ENCODE assay signal across 1 cellular context in genomic region chr13:102394158-102395053, GRCh38.
TF ChIP-seq lines count a peak whose summit lies in the region.

No MANE protein-coding gene starts in this region.

TF ChIP-seq in HEK293, 187 proteins besides CTCF, POLR2A, EP300 and RAD21 (continued from another document):
- TF ChIP-seq ZNF639 (tag by site-specific recombination; IDR thresholded peaks at IDR 0.05) (no peak), REPIN1 (tag by site-specific recombination; IDR thresholded peaks at IDR 0.05; ENCODE audit: low read depth) (no peak), FEZF1 (tag by site-specific recombination; IDR thresholded peaks at IDR 0.05) (no peak), ZNF24 (tag by site-specific recombination; IDR thresholded peaks at IDR 0.05) (0 out of 2 replicates have a peak, but pooled peaks have one; percentile 32), ZNF621 (tag by site-specific recombination; IDR thresholded peaks at IDR 0.05) (no peak), TRIM28 (IDR thresholded peaks at IDR 0.05; ENCODE audit: borderline replicate concordance, low read length) (no peak), ZBTB26 (tag by site-specific recombination; optimal IDR thresholded peaks at IDR 0.05) (peak; percentile 38), ZFP41 (tag by site-specific recombination; IDR thresholded peaks at IDR 0.05; ENCODE audit: borderline replicate concordance) (no peak), EGR2 (tag by site-specific recombination; IDR thresholded peaks at IDR 0.05; ENCODE audit: low read depth) (no peak), ZNF776 (tag by site-specific recombination; IDR thresholded peaks at IDR 0.05; ENCODE audit: borderline replicate concordance) (no peak), YY1 (tag by site-specific recombination; IDR thresholded peaks at IDR 0.05) (peak; percentile 47; the same call in 1 of the 2 replicates), ZNF626 (tag by site-specific recombination; IDR thresholded peaks at IDR 0.05) (no peak), SCRT1 (tag by site-specific recombination; IDR thresholded peaks at IDR 0.05; ENCODE audit: borderline replicate concordance) (peak; percentile 41; the same call in 1 of the 2 replicates), ZNF629 (tag by site-specific recombination; IDR thresholded peaks at IDR 0.05) (no peak), ZNF704 (tag by site-specific recombination; IDR thresholded peaks at IDR 0.05) (no peak), ZNF112 (tag by site-specific recombination; IDR thresholded peaks at IDR 0.05) (no peak), SETDB1 (IDR thresholded peaks at IDR 0.05; ENCODE audit: insufficient read length, low read length) (no peak), ZNF433 (tag by site-specific recombination; IDR thresholded peaks at IDR 0.05; ENCODE audit: low read depth) (no peak), ZIC2 (tag by site-specific recombination; IDR thresholded peaks at IDR 0.05) (0 out of 2 replicates have a peak, but pooled peaks have one; percentile 30), ZNF423 (tag by site-specific recombination; IDR thresholded peaks at IDR 0.05) (0 out of 2 replicates have a peak, but pooled peaks have one; percentile 19), PRDM10 (tag by site-specific recombination; IDR thresholded peaks at IDR 0.05) (no peak), MYNN (tag by site-specific recombination; IDR thresholded peaks at IDR 0.05; ENCODE audit: borderline replicate concordance) (no peak), ZNF791 (tag by site-specific recombination; IDR thresholded peaks at IDR 0.05) (no peak), PRDM4 (tag by site-specific recombination; IDR thresholded peaks at IDR 0.05) (no peak), ZNF10 (tag by site-specific recombination; IDR thresholded peaks at IDR 0.05) (no peak), ZNF600 (tag by site-specific recombination; IDR thresholded peaks at IDR 0.05) (no peak), ZNF335 (tag by site-specific recombination; conservative IDR thresholded peaks at IDR 0.05) (peak; percentile 83), ZNF76 (tag by site-specific recombination; IDR thresholded peaks at IDR 0.05; ENCODE audit: borderline replicate concordance, low read depth) (peak; percentile 55; the same call in 1 of the 2 replicates), ZBTB8A (tag by site-specific recombination; IDR thresholded peaks at IDR 0.05) (no peak), KLF10 (tag by site-specific recombination; IDR thresholded peaks at IDR 0.05) (no peak), ZNF792 (tag by site-specific recombination; IDR thresholded peaks at IDR 0.05) (no peak), BCL11B (tag by site-specific recombination; IDR thresholded peaks at IDR 0.05; ENCODE audit: low read depth) (no peak), ZNF37A (tag by site-specific recombination; IDR thresholded peaks at IDR 0.05) (no peak), ZBTB20 (tag by site-specific recombination; IDR thresholded peaks at IDR 0.05) (peak; percentile 18; the same call in 1 of the 2 replicates), ZNF184 (tag by site-specific recombination; IDR thresholded peaks at IDR 0.05) (no peak), KLF1 (tag by site-specific recombination; IDR thresholded peaks at IDR 0.05) (no peak), SCRT2 (tag by site-specific recombination; IDR thresholded peaks at IDR 0.05) (peak; percentile 100), ZBTB49 (tag by site-specific recombination; IDR thresholded peaks at IDR 0.05; ENCODE audit: low read depth) (no peak), ZBTB17 (tag by site-specific recombination; IDR thresholded peaks at IDR 0.05) (peak; percentile 63), ZNF561 (tag by site-specific recombination; IDR thresholded peaks at IDR 0.05; ENCODE audit: borderline replicate concordance) (no peak; the same call in 1 of the 2 replicates), ZBTB1 (tag by site-specific recombination; IDR thresholded peaks at IDR 0.05) (no peak), ZNF560 (tag by site-specific recombination; IDR thresholded peaks at IDR 0.05; ENCODE audit: borderline replicate concordance) (no peak), ZNF843 (tag by site-specific recombination; IDR thresholded peaks at IDR 0.05) (no peak), ZBTB7A (tag by site-specific recombination; IDR thresholded peaks at IDR 0.05; ENCODE audit: low read depth) (no peak), ZNF324 (tag by site-specific recombination; IDR thresholded peaks at IDR 0.05) (no peak)
